Comparison of ENCODE assay signal across 13 cellular contexts in genomic region chr11:126148317-126148716, GRCh38.
DNase-seq lines count a peak whose midpoint lies in the region; ATAC-seq, FAIRE-seq and TF ChIP-seq lines count a peak whose summit lies in the region.
"Had no signal": no experiment of that assay in that cellular context is flagged by ENCODE, and none has a peak within 500 bp of the region (broad histone marks: within the 10 kb centered on the region; RNA-seq: fewer than 3 reads in every experiment).

No MANE protein-coding gene starts in this region.

- DNase-seq in WERI-Rb-1 (no peak), mesenchymal stem cell (no peak), small intestine (peak; percentile 54), left lung (no peak), coronary artery (ENCODE audit: low spot score) (no peak), NOMO-1 treated with dmso at 0.1 percent for 144 hours (lab: John Stamatoyannopoulos, UW; ENCODE audit: unreplicated experiment) (no peak)
- DNase-seq: BE2C, DMS 273 treated with DMSO at 0.1 percent for 48 hours, EL, NCI-H1417 treated with DMSO at 0.1 percent for 48 hours, NCI-H2107, NCI-H226 had no signal

- no peak overlapping the region for H4K91ac ChIP-seq in mesenchymal stem cell (ENCODE audit: low read length)

- H3K4me1 ChIP-seq in mesenchymal stem cell (ENCODE audit: control insufficient read depth, insufficient read depth, low read depth, low read length) (peaks cover 25% of the 10 kb centered on the region), small intestine (ENCODE audit: control insufficient read depth in 2 of 2, insufficient read depth in 1 of 2, low read depth in 1 of 2, low read length in 1 of 2) (peaks cover 3 to 7% of the 10 kb centered on the region in 2 donors), left lung (no peaks in the 10 kb centered on the region)

- H3K79me1 ChIP-seq in mesenchymal stem cell (replicated peaks; ENCODE audit: low read length, poor library complexity, severe bottlenecking): no peaks in the 10 kb centered on the region

- intact Hi-C loops in left lung (cut with DNase I): no loop called here

- H3K18ac ChIP-seq in mesenchymal stem cell (ENCODE audit: low read depth in 1 of 2, low read length in 2 of 2): no peak overlapping the region

- no peak overlapping the region for H3K4ac ChIP-seq in mesenchymal stem cell (ENCODE audit: low read depth in 1 of 2, low read length in 2 of 2)

- peak overlapping the region in 1 of 2 experiments; percentile 22 for H2BK12ac ChIP-seq in mesenchymal stem cell (ENCODE audit: low read length in 2 of 2)

- no peak for FAIRE-seq in small intestine (lab: Jason Lieb, UNC)

- no peak for TF ChIP-seq CTCF in C4-2B (conservative IDR thresholded peaks at IDR 0.05)
- TF ChIP-seq CTCF in WERI-Rb-1 (IDR thresholded peaks at IDR 0.05; ENCODE audit: low read depth, low read length): no peak
- no peak for TF ChIP-seq CTCF in left lung (IDR thresholded peaks at IDR 0.05)
- no peak for TF ChIP-seq CTCF in coronary artery (IDR thresholded peaks at IDR 0.05)

- H3K9ac ChIP-seq in mesenchymal stem cell (ENCODE audit: low read length): peak overlapping the region; percentile 27

- no peak overlapping the region for H2AK5ac ChIP-seq in mesenchymal stem cell (ENCODE audit: low read length, severe bottlenecking)

- H2AFZ ChIP-seq in mesenchymal stem cell (ENCODE audit: low read depth, low read length): no peak overlapping the region

- H3K27me3 ChIP-seq in WERI-Rb-1 (ENCODE audit: insufficient read depth, low read depth, severe bottlenecking): no peaks in the 10 kb centered on the region
- H3K27me3 ChIP-seq in mesenchymal stem cell (ENCODE audit: control insufficient read depth in 1 of 2, insufficient read depth in 1 of 2, low read length in 2 of 2): peaks cover 0 to 7% of the 10 kb centered on the region in 2 experiments
- peaks cover 0 to 9% of the 10 kb centered on the region in 2 donors for H3K27me3 ChIP-seq in small intestine (ENCODE audit: control insufficient read depth in 2 of 2, insufficient read depth in 2 of 2, low read length in 2 of 2)
- H3K27me3 ChIP-seq in left lung: no peaks in the 10 kb centered on the region
- H3K27me3 ChIP-seq: BE2C had no signal

- no peak overlapping the region for H4K8ac ChIP-seq in mesenchymal stem cell (ENCODE audit: low read length)

- no peak for ATAC-seq in left lung

- H3K23ac ChIP-seq in mesenchymal stem cell (ENCODE audit: low read length in 2 of 2): no peak overlapping the region

- H3K4me2 ChIP-seq in mesenchymal stem cell (ENCODE audit: low read length, poor library complexity, severe bottlenecking): no peak overlapping the region

- H3K4me3 ChIP-seq in WERI-Rb-1 (ENCODE audit: low read depth, low read length) (no peak overlapping the region), mesenchymal stem cell (ENCODE audit: insufficient read depth in 1 of 2, low read depth in 1 of 2, low read length in 2 of 2) (no peak overlapping the region), small intestine (ENCODE audit: low read depth in 1 of 2, low read length in 2 of 2) (no peak overlapping the region), left lung (no peak overlapping the region), coronary artery (no peak overlapping the region)

- no peak overlapping the region for H2BK5ac ChIP-seq in mesenchymal stem cell (ENCODE audit: low read depth, low read length, poor library complexity, severe bottlenecking)

- H2BK120ac ChIP-seq in mesenchymal stem cell (ENCODE audit: low read depth, low read length): no peak overlapping the region

- peak overlapping the region; percentile 52; the same call in 1 of the 2 replicates for H3K27ac ChIP-seq in C4-2B
- peak overlapping the region; percentile 88 for H3K27ac ChIP-seq in WERI-Rb-1
- no peak overlapping the region for H3K27ac ChIP-seq in mesenchymal stem cell (ENCODE audit: low read length, poor library complexity, severe bottlenecking)
- H3K27ac ChIP-seq in small intestine (ENCODE audit: low read depth in 1 of 2, low read length in 1 of 2): peak overlapping the region in 1 of 2 donors; percentile 45
- no peak overlapping the region for H3K27ac ChIP-seq in left lung
- H3K27ac ChIP-seq in coronary artery: no peak overlapping the region

- no peaks in the 10 kb centered on the region for H3K36me3 ChIP-seq in WERI-Rb-1
- H3K36me3 ChIP-seq in mesenchymal stem cell (ENCODE audit: control insufficient read depth in 1 of 2, insufficient read depth in 2 of 2, low read depth in 1 of 2, low read length in 2 of 2): no peaks in the 10 kb centered on the region
- no peaks in the 10 kb centered on the region for H3K36me3 ChIP-seq in small intestine (ENCODE audit: control insufficient read depth in 2 of 2, insufficient read depth in 2 of 2, low read length in 2 of 2)
- H3K36me3 ChIP-seq in left lung: no peaks in the 10 kb centered on the region
- H3K36me3 ChIP-seq: BE2C had no signal

- peaks cover 9% of the 10 kb centered on the region for H3K9me3 ChIP-seq in WERI-Rb-1 (ENCODE audit: severe bottlenecking)
- peaks cover 12% of the 10 kb centered on the region for H3K9me3 ChIP-seq in mesenchymal stem cell (ENCODE audit: control insufficient read depth, low read length)
- no peaks in the 10 kb centered on the region for H3K9me3 ChIP-seq in small intestine (ENCODE audit: control insufficient read depth, low read depth)
- peaks cover 0 to 3% of the 10 kb centered on the region in 2 donors for H3K9me3 ChIP-seq in left lung
- H3K9me3 ChIP-seq: BE2C had no signal

- H3K14ac ChIP-seq in mesenchymal stem cell (ENCODE audit: low read length in 2 of 2): no peak overlapping the region

- 93% methylated on average over 2 of the region's 2 CpGs for WGBS in mesenchymal stem cell
- WGBS in small intestine, 3 donors: 12 to 70% (median 45%) methylated on average over 2 of the region's 2 CpGs

- no peak overlapping the region for H2BK15ac ChIP-seq in mesenchymal stem cell (ENCODE audit: low read depth, poor library complexity, severe bottlenecking)

Comparison
In these comparisons a context has a peak if more than half of its experiments do, and no peak if none do; other contexts are left out.
1. H3K27ac ChIP-seq: peak in C4-2B (single experiment) and WERI-Rb-1 (single experiment); none in mesenchymal stem cell (single experiment), left lung (0 of 2) and coronary artery (0 of 2).